Comparison of ENCODE assay signal across 19 cellular contexts in genomic region chrX:148070504-148070877, GRCh38.
"Had no signal": no experiment of that assay in that cellular context is flagged by ENCODE, and none has a peak within 500 bp of the region (broad histone marks: within the 10 kb centered on the region; RNA-seq: fewer than 3 reads in every experiment).

No MANE protein-coding gene starts in this region.

- H3K9me3 ChIP-seq: gastrocnemius medialis, lower lobe of right lung, ovary, suprapubic skin had no signal

- H3K4me1 ChIP-seq: gastrocnemius medialis, heart right ventricle, lower lobe of right lung, suprapubic skin had no signal

- H3K27me3 ChIP-seq: gastrocnemius medialis, heart right ventricle, ovary, suprapubic skin had no signal

- FAIRE-seq: islet of Langerhans had no signal

- H3K4me3 ChIP-seq: dorsolateral prefrontal cortex, gastrocnemius medialis, heart right ventricle, lower lobe of right lung, ovary, suprapubic skin had no signal

- H3K27ac ChIP-seq: dorsolateral prefrontal cortex, gastrocnemius medialis, heart right ventricle, lower lobe of right lung, ovary, suprapubic skin had no signal

- H3K36me3 ChIP-seq: gastrocnemius medialis, heart right ventricle, lower lobe of right lung, ovary, suprapubic skin had no signal

- ATAC-seq: activated CD4-positive, CD25-positive, alpha-beta regulatory T cell treated with anti-CD3 and anti-CD28 coated beads, Interleukin-2, amount 50 U/mL, for 24 hours; activated naive CD8-positive, alpha-beta T cell treated with anti-CD3 and anti-CD28 coated beads, Interleukin-2, amount 50 U/mL, for 24 hours; activated T-helper 17 cell treated with anti-CD3 and anti-CD28 coated beads, Interleukin-2, amount 50 U/mL, for 72 hours; gastrocnemius medialis; heart right ventricle; left colon; lower lobe of right lung; sciatic nerve had no signal

- DNase-seq: activated CD4-positive, alpha-beta T cell treated with anti-CD3 and anti-CD28 coated beads, Interleukin-2, amount 50 U/mL, for 4 hours; activated naive CD4-positive, alpha-beta T cell treated with Interleukin-2 at 50 U/mL for 16 hours; activated naive CD8-positive, alpha-beta T cell treated with anti-CD3 and anti-CD28 coated beads, Interleukin-2, amount 50 U/mL, for 24 hours; activated T-cell treated with anti-CD3 and anti-CD28 coated beads for 4 hours; aorta; cerebellar nuclear complex; dorsolateral prefrontal cortex; erythroblast; gastrocnemius medialis; heart right ventricle; left colon; lower lobe of right lung; ovary; trophoblast cell had no signal
